In genomic region chr16:54375056-54375455, GRCh38 we compare ENCODE assay signal across 22 cellular contexts.
"Had no signal": no experiment of that assay in that cellular context is flagged by ENCODE, and none has a peak within 500 bp of the region (broad histone marks: within the 10 kb centered on the region; RNA-seq: fewer than 3 reads in every experiment).

No MANE protein-coding gene starts in this region.

- H3K9ac ChIP-seq: SK-N-SH had no signal

- H3K4me3 ChIP-seq: cardiac muscle cell had no signal

- H3K36me3 ChIP-seq: brain microvascular endothelial cell, cardiac muscle cell had no signal

- DNase-seq: activated CD4-positive, alpha-beta memory T cell treated with anti-CD3 and anti-CD28 coated beads, Interleukin-2, amount 10 ng/mL, durations not matched to agents 7 days and 5 days; activated CD4-positive, alpha-beta T cell treated with anti-CD3 and anti-CD28 coated beads for 36 hours; activated CD4-positive, alpha-beta T cell treated with anti-CD3 and anti-CD28 coated beads, Interleukin-2, amount 50 U/mL, for 1 hour; activated CD4-positive, CD25-positive, alpha-beta regulatory T cell; activated gamma-delta T cell; activated naive CD4-positive, alpha-beta T cell treated with anti-CD3 and anti-CD28 coated beads for 36 hours; activated T-cell treated with anti-CD3 and anti-CD28 coated beads for 4 hours; activated T-cell treated with anti-CD3 and anti-CD28 coated beads, Interleukin-2, amount 50 U/mL, for 48 hours; amygdala; brain microvascular endothelial cell; KBM-7; NCI-H1092 treated with DMSO at 0.1 percent for 48 hours; NCI-H1417 treated with DMSO at 0.1 percent for 48 hours; NCI-H1694; NCI-H2029; NCI-H345; NCI-H510A treated with DMSO at 0.1 percent for 48 hours; NCI-H69; SK-N-SH; T-helper 1 cell had no signal

- H3K27ac ChIP-seq: brain microvascular endothelial cell, cardiac muscle cell, VCaP had no signal

- H3K27me3 ChIP-seq: brain microvascular endothelial cell, cardiac muscle cell had no signal

- H3K9me3 ChIP-seq: SK-N-SH had no signal
